Comparison of ENCODE assay signal across 1 cellular context in genomic region chr11:34866375-34866774, GRCh38.
TF ChIP-seq lines count a peak whose summit lies in the region.

No MANE protein-coding gene starts in this region.

TF ChIP-seq in HepG2, 621 proteins besides CTCF, POLR2A, EP300 and RAD21:
- TF ChIP-seq THAP7 (CRISPR knock-in tag; IDR thresholded peaks at IDR 0.05) (no peak), CEBPB (IDR thresholded peaks at IDR 0.05; ENCODE audit: borderline replicate concordance, low read depth, low read length) (peak; percentile 60), ZC3H4 (CRISPR knock-in tag; IDR thresholded peaks at IDR 0.05; ENCODE audit: borderline replicate concordance) (no peak), CSRNP2 (CRISPR knock-in tag; conservative IDR thresholded peaks at IDR 0.05; ENCODE audit: low read depth) (no peak), ZNF646 (CRISPR knock-in tag; IDR thresholded peaks at IDR 0.05) (no peak), CEBPZ (IDR thresholded peaks at IDR 0.05; ENCODE audit: low read length) (no peak), CEBPG (CRISPR knock-in tag; IDR thresholded peaks at IDR 0.05) (0 out of 2 replicates have a peak, but pooled peaks have one; percentile 16), ZNF879 (CRISPR knock-in tag; IDR thresholded peaks at IDR 0.05) (no peak), NR2F1 (CRISPR knock-in tag; IDR thresholded peaks at IDR 0.05) (no peak), MAFK (conservative IDR thresholded peaks at IDR 0.05 in 1 of 2, IDR thresholded peaks at IDR 0.05 in 1 of 2; ENCODE audit: low read length in 2 of 2) (peak; percentile 44 to 49; a peak in 3 of 4 replicates)
